Comparison of ENCODE assay signal across 24 cellular contexts in genomic region chr5:74514888-74515551, GRCh38.
DNase-seq lines count a peak whose midpoint lies in the region; ATAC-seq and TF ChIP-seq lines count a peak whose summit lies in the region.
"Had no signal": no experiment of that assay in that cellular context is flagged by ENCODE, and none has a peak within 500 bp of the region (broad histone marks: within the 10 kb centered on the region; RNA-seq: fewer than 3 reads in every experiment).

No MANE protein-coding gene starts in this region.

- H3K27ac ChIP-seq in SJCRH30 = peak overlapping the region; percentile 6; the same call in 1 of the 2 replicates
- peak overlapping the region in 1 of 3 donors; percentile 39 for H3K27ac ChIP-seq in right lobe of liver
- H3K27ac ChIP-seq in neuronal stem cell (replicated peaks; ENCODE audit: low read length) = no peak overlapping the region
- H3K27ac ChIP-seq: BLaER1, HL-60, KMS-11, PC-9 had no signal

- WGBS in right lobe of liver (ENCODE audit: insufficient coverage, low coverage, low lambda C conversion rate, missing lambda C conversion rate) = 37% methylated on average over 4 of the region's 4 CpGs
- no CpG with 5 or more reads among the region's 4 CpGs for WGBS in neuronal stem cell (ENCODE audit: extremely low coverage in 2 of 2, insufficient read length in 2 of 2, insufficient replicate concordance in 1 of 2), 2 donors

- peak; percentile 30 to 76 for DNase-seq in SJCRH30
- DNase-seq in right lobe of liver = no peak
- DNase-seq in neuronal stem cell (ENCODE audit: low spot score) = no peak
- DNase-seq in superior temporal gyrus (ENCODE audit: extremely low spot score) = no peak
- DNase-seq: ACHN; CD4-positive, alpha-beta T cell; COR-L47; DMS153; NCI-H1105; NCI-H2029 treated with DMSO at 0.1 percent for 48 hours; NCI-H226; NCI-H510A treated with DMSO at 0.1 percent for 48 hours; NCI-H748 treated with DMSO at 0.1 percent for 48 hours; PC-9; RPMI8226; SHP77; SK-N-SH had no signal

- H3K4me3 ChIP-seq in SJCRH30 = no peak overlapping the region
- H3K4me3 ChIP-seq in right lobe of liver = no peak overlapping the region
- H3K4me3 ChIP-seq in neuronal stem cell (ENCODE audit: low read length in 2 of 2) = no peak overlapping the region
- H3K4me3 ChIP-seq: BLaER1, HAP-1, PC-9 had no signal

- H3K4me1 ChIP-seq in SJCRH30 = peaks cover 31% of the 10 kb centered on the region
- H3K4me1 ChIP-seq in right lobe of liver = peaks cover 0 to 12% (median 5%) of the 10 kb centered on the region in 4 donors
- H3K4me1 ChIP-seq in neuronal stem cell (ENCODE audit: control insufficient read depth in 2 of 2, insufficient read depth in 1 of 2, low read depth in 1 of 2, low read length in 2 of 2) = peaks cover 0 to 20% of the 10 kb centered on the region in 2 donors
- H3K4me1 ChIP-seq: BLaER1, HAP-1 had no signal

- H3K36me3 ChIP-seq in SJCRH30 (no peaks in the 10 kb centered on the region), right lobe of liver (no peaks in the 10 kb centered on the region), neuronal stem cell (replicated peaks in 1 of 2; ENCODE audit: control insufficient read depth in 2 of 2, insufficient read depth in 2 of 2, low read length in 2 of 2) (no peaks in the 10 kb centered on the region)
- H3K36me3 ChIP-seq: BLaER1, HAP-1 had no signal

- H2AK5ac ChIP-seq in neuronal stem cell (ENCODE audit: low read depth, low read length) = no peak overlapping the region

- no peak overlapping the region for H3K23ac ChIP-seq in neuronal stem cell (ENCODE audit: low read depth, low read length, poor library complexity)

- no peak overlapping the region for H2BK15ac ChIP-seq in neuronal stem cell (ENCODE audit: low read length)

- H3K9me3 ChIP-seq in SJCRH30 (replicated peaks) (no peaks in the 10 kb centered on the region), right lobe of liver (no peaks in the 10 kb centered on the region), neuronal stem cell (replicated peaks in 1 of 2; ENCODE audit: control insufficient read depth in 2 of 2, insufficient read depth in 1 of 2, low read depth in 1 of 2, low read length in 2 of 2) (no peaks in the 10 kb centered on the region)
- H3K9me3 ChIP-seq: BLaER1, HAP-1, SK-N-SH had no signal

- no peak overlapping the region for H3K14ac ChIP-seq in neuronal stem cell (ENCODE audit: low read length)

- no peaks in the 10 kb centered on the region for H3K79me1 ChIP-seq in neuronal stem cell (ENCODE audit: low read depth, low read length)

- no peak overlapping the region for H2AFZ ChIP-seq in neuronal stem cell (ENCODE audit: low read length)
- H2AFZ ChIP-seq: PC-9 had no signal

- no peak overlapping the region for H2BK5ac ChIP-seq in neuronal stem cell (ENCODE audit: low read length)

- no peak overlapping the region for H3K18ac ChIP-seq in neuronal stem cell (ENCODE audit: low read length)

- no peak overlapping the region for H2BK12ac ChIP-seq in neuronal stem cell (ENCODE audit: low read length)

- intact Hi-C loops in right lobe of liver (cut with DNase I) = no loop called here

- H3K9ac ChIP-seq in neuronal stem cell (ENCODE audit: low read depth, low read length, poor library complexity) = no peak overlapping the region
- H3K9ac ChIP-seq: BLaER1, KMS-11, SK-N-SH had no signal

- ATAC-seq in right lobe of liver (peak; percentile 63 to 91 (median 82)), HG02938 (IDR thresholded peaks at IDR 0.05; ENCODE audit: unreplicated experiment) (no peak), GM19395 (IDR thresholded peaks at IDR 0.05; ENCODE audit: unreplicated experiment) (no peak), GM21825 (IDR thresholded peaks at IDR 0.05; ENCODE audit: unreplicated experiment) (no peak)

- no peak overlapping the region for H3K4me2 ChIP-seq in neuronal stem cell (ENCODE audit: insufficient read depth, low read length, poor library complexity, severe bottlenecking)
- H3K4me2 ChIP-seq: BLaER1, KMS-11, PC-9, SK-N-SH had no signal

- no peak overlapping the region for H3K4ac ChIP-seq in neuronal stem cell (ENCODE audit: low read length)

- TF ChIP-seq POLR2A in right lobe of liver (IDR thresholded peaks at IDR 0.05) = no peak

- peak overlapping the region; percentile 38 for H4K91ac ChIP-seq in neuronal stem cell (ENCODE audit: low read depth, low read length, poor library complexity)

- no peak overlapping the region for H2BK120ac ChIP-seq in neuronal stem cell (ENCODE audit: low read depth, low read length)

- TF ChIP-seq CTCF in right lobe of liver (IDR thresholded peaks at IDR 0.05) = no peak

- no peak overlapping the region for H4K8ac ChIP-seq in neuronal stem cell (ENCODE audit: low read depth, low read length)

- H3K27me3 ChIP-seq in SJCRH30 (no peaks in the 10 kb centered on the region), right lobe of liver (no peaks in the 10 kb centered on the region), neuronal stem cell (ENCODE audit: control insufficient read depth in 3 of 3, insufficient read depth in 3 of 3, low read depth in 1 of 3, low read length in 3 of 3) (no peaks in the 10 kb centered on the region)
- H3K27me3 ChIP-seq: BLaER1 had no signal

Comparison
In these comparisons a context has a peak if more than half of its experiments do, and no peak if none do; other contexts are left out.
1. DNase-seq: peak in SJCRH30 (2 of 2); none in right lobe of liver (0 of 3), neuronal stem cell (single experiment) and superior temporal gyrus (single experiment).
2. ATAC-seq: peak in right lobe of liver (4 of 4); none in HG02938 (single experiment), GM19395 (single experiment) and GM21825 (single experiment).